In the genomic region with DNA sequence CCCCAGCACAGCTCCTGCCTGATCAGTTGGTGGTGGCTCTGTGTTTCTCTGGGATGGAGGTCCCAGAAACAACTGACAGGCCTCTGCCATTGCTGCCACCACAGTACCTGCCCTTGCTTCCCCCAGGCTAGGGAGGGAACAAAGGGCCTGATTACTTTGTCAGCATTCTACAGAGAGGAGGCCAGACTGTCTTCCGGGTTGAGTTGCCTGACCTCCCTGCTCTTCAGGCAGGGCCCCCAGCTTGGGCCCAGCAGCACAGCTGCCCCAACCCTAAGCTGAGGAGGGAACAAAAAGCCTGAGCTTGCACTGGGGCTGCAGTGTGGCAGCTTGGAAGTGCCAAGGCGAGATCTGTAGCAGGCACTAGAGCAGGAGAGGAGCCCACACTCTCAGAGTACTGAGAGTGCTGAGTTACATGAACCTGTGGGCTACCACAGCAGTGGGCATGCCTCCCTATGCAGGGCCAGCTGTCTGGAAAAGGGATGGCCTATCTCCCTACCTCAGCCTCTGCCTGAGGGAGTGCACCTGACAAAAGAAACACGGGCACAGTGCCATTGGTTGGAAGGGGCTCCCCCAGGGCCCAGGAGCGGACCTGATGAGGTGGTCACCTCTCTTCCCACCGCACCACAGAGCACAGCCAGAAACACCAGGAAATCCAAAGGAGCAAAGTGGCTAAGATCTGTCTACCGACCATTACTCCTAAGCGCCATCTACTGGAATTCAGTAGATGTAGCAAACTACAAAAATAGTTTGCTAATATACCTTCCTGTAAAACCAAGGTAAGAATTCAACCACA, we compare ENCODE assay signal across 1 cellular context.
TF ChIP-seq lines count a peak whose summit lies in the region.

No MANE protein-coding gene starts in this region.

TF ChIP-seq in liver, 16 proteins besides CTCF, POLR2A, EP300 and RAD21 (continued from another document):
- no peak for TF ChIP-seq TAF1 (conservative IDR thresholded peaks at IDR 0.05)
